1 cellular context compared by ENCODE assay signal in genomic region chr16:28210979-28211505, GRCh38.
TF ChIP-seq lines count a peak whose summit lies in the region.

No MANE protein-coding gene starts in this region.

TF ChIP-seq in SK-N-SH, 30 proteins besides CTCF, POLR2A, EP300 and RAD21 (continued from another document):
- TF ChIP-seq REST (IDR thresholded peaks at IDR 0.05; ENCODE audit: low read depth, low read length) (no peak), SIN3A (IDR thresholded peaks at IDR 0.05; ENCODE audit: borderline replicate concordance, low read depth, low read length) (peak; percentile 94), PBX3 (IDR thresholded peaks at IDR 0.05) (no peak), MXI1 (IDR thresholded peaks at IDR 0.05; ENCODE audit: low read depth, low read length) (peak; percentile 99), YY1 (IDR thresholded peaks at IDR 0.05; ENCODE audit: low read depth) (no peak), FOSL2 (IDR thresholded peaks at IDR 0.05; ENCODE audit: borderline replicate concordance, low read depth) (no peak), SMC3 (IDR thresholded peaks at IDR 0.05; ENCODE audit: low read depth, low read length) (no peak), NRF1 (IDR thresholded peaks at IDR 0.05; ENCODE audit: low read depth, low read length) (peak; percentile 19; the same call in 1 of the 2 replicates), MAX (IDR thresholded peaks at IDR 0.05; ENCODE audit: low read depth) (peak; percentile 94), TAF1 (IDR thresholded peaks at IDR 0.05; ENCODE audit: borderline replicate concordance, low read depth, low read length) (peak; percentile 63), TEAD4 (IDR thresholded peaks at IDR 0.05; ENCODE audit: borderline replicate concordance, insufficient read depth) (no peak), USF2 (IDR thresholded peaks at IDR 0.05; ENCODE audit: borderline replicate concordance, low read depth, low read length) (no peak), CHD2 (IDR thresholded peaks at IDR 0.05; ENCODE audit: low read length, partially characterized antibody) (peak; percentile 88), ZBTB33 (IDR thresholded peaks at IDR 0.05; ENCODE audit: borderline replicate concordance, low read depth) (no peak)
TF ChIP-seq in SK-N-SH: peak in this region for 6.
